ENCODE assay signal across 11 cellular contexts in the genomic region with DNA sequence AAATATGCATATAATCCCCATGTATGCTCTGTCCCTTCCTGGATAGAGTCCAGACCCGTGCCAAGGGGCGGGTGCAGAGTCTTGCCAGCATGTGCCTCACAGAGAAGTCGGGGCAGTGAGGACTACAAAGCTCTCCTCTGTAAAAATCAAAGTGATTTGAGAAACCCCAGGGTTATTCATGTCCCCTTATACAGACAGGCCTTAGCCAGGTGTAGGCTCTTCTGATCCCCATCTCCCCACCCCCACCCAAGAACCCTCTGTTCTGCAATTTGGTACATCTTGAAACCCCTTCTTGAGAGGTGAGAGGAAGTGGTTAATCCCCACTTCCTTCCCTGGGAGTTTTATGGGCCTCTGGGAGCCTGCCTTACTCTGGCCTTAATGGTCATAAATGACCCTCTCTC. TPM values are rescaled to one million over a fixed set of nuclear protein-coding genes. Genes with fewer than 3 reads are reported as not detected.
DNase-seq lines count a peak whose midpoint lies in the region; ATAC-seq and TF ChIP-seq lines count a peak whose summit lies in the region.
"Had no signal": no experiment of that assay in that cellular context is flagged by ENCODE, and none has a peak within 500 bp of the region (broad histone marks: within the 10 kb centered on the region; RNA-seq: fewer than 3 reads in every experiment).

No MANE protein-coding gene starts in this region.

- no peak overlapping the region for H3K9ac ChIP-seq in parathyroid adenoma
- no peak overlapping the region for H3K9ac ChIP-seq in Karpas-422 (ENCODE audit: low read length)

- TF ChIP-seq CTCF in HL-60 (IDR thresholded peaks at IDR 0.05; ENCODE audit: insufficient read depth, low read length), result no peak
- TF ChIP-seq CTCF in parathyroid adenoma (IDR thresholded peaks at IDR 0.05), result no peak
- TF ChIP-seq CTCF in prostate gland (IDR thresholded peaks at IDR 0.05), result no peak

- ATAC-seq in GM18502 (IDR thresholded peaks at IDR 0.05; ENCODE audit: poor library complexity, unreplicated experiment), result peak; percentile 68

- no peak for TF ChIP-seq POLR2A in prostate gland (IDR thresholded peaks at IDR 0.05)

- H3K27ac ChIP-seq in HL-60 (replicated peaks), result peak overlapping the region; percentile 40
- no peak overlapping the region for H3K27ac ChIP-seq in parathyroid adenoma
- H3K27ac ChIP-seq in prostate gland, result no peak overlapping the region
- H3K27ac ChIP-seq in Karpas-422 (ENCODE audit: low read length), result no peak overlapping the region

- DNase-seq in HL-60 (ENCODE audit: low read depth in 1 of 2, low spot score in 1 of 2) (peak; percentile 4 to 24), UCSD-AML1 (lab: John Stamatoyannopoulos, UW; ENCODE audit: unreplicated experiment) (peak; percentile 43), prostate gland (ENCODE audit: low spot score) (no peak), Karpas-422 (no peak), GM19240 (ENCODE audit: insufficient read length, low spot score) (no peak), HuH-7 (ENCODE audit: low spot score) (no peak)
- DNase-seq: COR-L47 had no signal

- no peaks in the 10 kb centered on the region for H4K20me1 ChIP-seq in Karpas-422 (ENCODE audit: insufficient read depth, low read depth, low read length)

- H2AFZ ChIP-seq in parathyroid adenoma, result peak overlapping the region; percentile 34
- no peak overlapping the region for H2AFZ ChIP-seq in Karpas-422 (ENCODE audit: low read length)

- WGBS in prostate gland, result 40% methylated on average over 3 of the region's 3 CpGs

- H3K4me3 ChIP-seq in HL-60 (replicated peaks; ENCODE audit: insufficient read depth, low read length), result no peak overlapping the region
- H3K4me3 ChIP-seq in parathyroid adenoma (ENCODE audit: low read depth, low read length), result no peak overlapping the region
- no peak overlapping the region for H3K4me3 ChIP-seq in prostate gland
- no peak overlapping the region for H3K4me3 ChIP-seq in Karpas-422 (ENCODE audit: low read length)

- H3K4me1 ChIP-seq in parathyroid adenoma (peaks cover 3% of the 10 kb centered on the region), prostate gland (replicated peaks) (no peaks in the 10 kb centered on the region), Karpas-422 (ENCODE audit: low read length) (peaks cover 10% of the 10 kb centered on the region)

- no peaks in the 10 kb centered on the region for H3K36me3 ChIP-seq in parathyroid adenoma (ENCODE audit: control insufficient read depth, insufficient read depth, low read length)
- H3K36me3 ChIP-seq in prostate gland, result no peaks in the 10 kb centered on the region
- no peaks in the 10 kb centered on the region for H3K36me3 ChIP-seq in Karpas-422 (ENCODE audit: insufficient read depth, low read length)

- H3K79me2 ChIP-seq in parathyroid adenoma (no peaks in the 10 kb centered on the region), Karpas-422 (ENCODE audit: low read length) (no peaks in the 10 kb centered on the region)

- H3K9me2 ChIP-seq in Karpas-422 (replicated peaks; ENCODE audit: insufficient read depth, low read length), result no peaks in the 10 kb centered on the region

- H3K4me2 ChIP-seq in parathyroid adenoma (ENCODE audit: low read length) (no peak overlapping the region), Karpas-422 (ENCODE audit: low read depth, low read length, poor library complexity, severe bottlenecking) (no peak overlapping the region)

- H3K9me3 ChIP-seq in parathyroid adenoma (ENCODE audit: control insufficient read depth, low read length) (no peaks in the 10 kb centered on the region), prostate gland (no peaks in the 10 kb centered on the region), Karpas-422 (ENCODE audit: low read length) (no peaks in the 10 kb centered on the region)

- intact Hi-C loops in prostate gland (cut with DNase I), result no loop called here

- H3K27me3 ChIP-seq in HL-60 (ENCODE audit: insufficient read depth, poor library complexity, severe bottlenecking) (no peaks in the 10 kb centered on the region), parathyroid adenoma (ENCODE audit: control insufficient read depth, insufficient read depth, low read length) (no peaks in the 10 kb centered on the region), prostate gland (replicated peaks; ENCODE audit: insufficient read depth) (no peaks in the 10 kb centered on the region), Karpas-422 (ENCODE audit: low read length) (no peaks in the 10 kb centered on the region)

RNA-seq across cellular contexts. Expression of a gene that starts 24.7 kb away (rescaled TPM):
- 10 to 100 TPM in 1 of 2 donors, not detected in 1; 11.1 TPM for total RNA-seq in prostate gland
- total RNA-seq in Karpas-422 (2014; rRNA removed; shearing (Covaris generic); ENCODE audit: low replicate concordance), result not detected in 2 replicates
- total RNA-seq: endothelial cell of umbilical vein, M059J had no signal

Comparison
In these comparisons a context has a peak if more than half of its experiments do, and no peak if none do; other contexts are left out.
1. DNase-seq: peak in HL-60 (2 of 2) and UCSD-AML1 (single experiment); none in prostate gland (single experiment), Karpas-422 (single experiment), GM19240 (single experiment) and HuH-7 (single experiment).